30 cellular contexts compared by ENCODE assay signal in the genomic region with DNA sequence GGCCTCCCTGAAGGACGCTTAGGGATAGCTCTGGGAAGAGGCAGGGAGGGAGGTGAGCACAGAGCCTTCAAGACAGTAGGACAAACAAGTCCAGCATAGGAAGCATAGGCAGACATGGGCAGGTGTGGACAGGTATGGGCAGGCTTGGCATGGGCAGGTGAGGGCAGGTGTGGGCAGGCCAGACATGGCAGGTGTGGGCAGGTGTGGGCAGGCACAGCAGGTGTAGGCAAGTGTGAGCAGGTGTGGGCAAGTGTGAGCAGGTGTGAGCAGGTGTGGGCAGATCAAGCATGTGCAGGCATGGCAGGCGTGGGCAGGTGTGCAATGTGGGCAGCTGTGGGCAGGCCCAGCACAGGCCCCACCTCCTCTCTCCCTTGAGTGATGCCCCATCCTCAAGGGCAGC.
DNase-seq lines count a peak whose midpoint lies in the region; ATAC-seq, FAIRE-seq and TF ChIP-seq lines count a peak whose summit lies in the region.
"Had no signal": no experiment of that assay in that cellular context is flagged by ENCODE, and none has a peak within 500 bp of the region (broad histone marks: within the 10 kb centered on the region; RNA-seq: fewer than 3 reads in every experiment).

No MANE protein-coding gene starts in this region.

- H3K27me3 ChIP-seq in HCT116 (ENCODE audit: insufficient read depth, low read length) (no peaks in the 10 kb centered on the region), RWPE2 (ENCODE audit: insufficient read depth, poor library complexity, severe bottlenecking) (no peaks in the 10 kb centered on the region), spleen (replicated peaks in 1 of 7) (peaks cover 0 to 4% (median 0%) of the 10 kb centered on the region in 7 donors)
- H3K27me3 ChIP-seq: BE2C, SJSA1, thyroid gland had no signal

- BruUV-seq in HCT116 (replicated peaks; lab: Mats Ljungman, UMichigan) = no TSS peak

- no peaks in the 10 kb centered on the region for H4K20me1 ChIP-seq in HCT116 (ENCODE audit: insufficient read depth)

- no peak overlapping the region for H3K4me2 ChIP-seq in HCT116 (ENCODE audit: low read length)

- H3K9me2 ChIP-seq in HCT116 (ENCODE audit: insufficient read depth) = no peaks in the 10 kb centered on the region

- CTCF ChIA-PET in HCT116 (lab: Charles Lee) = no interaction called here

- DNase-seq in NCI-H345 (lab: John Stamatoyannopoulos, UW) = peak; percentile 12
- DNase-seq in NCI-H345 treated with DMSO at 0.1 percent for 48 hours (lab: John Stamatoyannopoulos, UW; ENCODE audit: unreplicated experiment) = no peak
- no peak for DNase-seq in HCT116 (ENCODE audit: low read depth, low spot score)
- no peak for DNase-seq in RWPE2 (ENCODE audit: low spot score)
- peak; percentile 64 for DNase-seq in spleen
- no peak for DNase-seq in D721Med (ENCODE audit: insufficient read length, low spot score)
- no peak for DNase-seq in SKM-1 treated with dmso at 0.1 percent for 144 hours (lab: John Stamatoyannopoulos, UW; ENCODE audit: unreplicated experiment)
- DNase-seq: activated CD4-positive, alpha-beta T cell treated with anti-CD3 and anti-CD28 coated beads, Interleukin-2, amount 50 U/mL, for 4 hours; activated CD8-positive, alpha-beta memory T cell treated with anti-CD3 and anti-CD28 coated beads, Interleukin-2, amount 50 U/mL, for 48 hours; amygdala; BE2C; EL; head of caudate nucleus; Karpas-422; kidney glomerular epithelial cell; lower lobe of right lung; mucosa of descending colon; NCI-H2029 treated with DMSO at 0.1 percent for 48 hours; small intestine; stimulated activated CD4-positive, alpha-beta T cell treated with anti-CD3 and anti-CD28 coated beads, Interleukin-1b, Interleukin-23, amount 100 ng/mL, for 48 hours; stimulated activated CD8-positive, alpha-beta memory T cell treated with anti-CD3 and anti-CD28 coated beads, Interleukin-4, amount 100 ng/mL, for 48 hours; stimulated activated naive CD8-positive, alpha-beta T cell treated with anti-CD3 and anti-CD28 coated beads, Interleukin-15, amount 100 ng/mL, for 72 hours; T-helper 1 cell; thyroid gland had no signal

- H3K9ac ChIP-seq in HCT116 (ENCODE audit: low read length) = no peak overlapping the region
- H3K9ac ChIP-seq: parathyroid adenoma had no signal

- TF ChIP-seq RAD21 in HCT116 (IDR thresholded peaks at IDR 0.05; ENCODE audit: low read depth) = no peak

- intact Hi-C loops in HCT116 (cut with micrococcal nuclease) (no loop called here), spleen (cut with DNase I; ENCODE audit: low total_unique reads) (no loop called here)

- no peak overlapping the region for H2AFZ ChIP-seq in HCT116 (ENCODE audit: low read depth, low read length, poor library complexity, severe bottlenecking)
- H2AFZ ChIP-seq: parathyroid adenoma had no signal

- TF ChIP-seq CTCF in HCT116 (IDR thresholded peaks at IDR 0.05 in 2 of 3, conservative IDR thresholded peaks at IDR 0.05 in 1 of 3; ENCODE audit: borderline replicate concordance in 1 of 3, insufficient read depth in 1 of 3, low read depth in 2 of 3, low read length in 2 of 3) (no peak), RWPE2 (IDR thresholded peaks at IDR 0.05; ENCODE audit: poor library complexity, severe bottlenecking) (no peak), spleen (IDR thresholded peaks at IDR 0.05 in 8 of 11, conservative IDR thresholded peaks at IDR 0.05 in 3 of 11) (no peak), D721Med (IDR thresholded peaks at IDR 0.05; ENCODE audit: insufficient read depth, missing control alignments) (no peak)

- H3K79me2 ChIP-seq in HCT116 (ENCODE audit: insufficient read depth, low read length) = no peaks in the 10 kb centered on the region
- H3K79me2 ChIP-seq: parathyroid adenoma had no signal

- RAD21 ChIA-PET in HCT116 (lab: Charles Lee; ENCODE audit: low non-redundant PET in 1 of 2, low total read pairs in 2 of 2, uncharacterized antibody in 2 of 2, unreplicated experiment in 2 of 2) = no interaction called here

- TF ChIP-seq POLR2A in HCT116 (IDR thresholded peaks at IDR 0.05; ENCODE audit: borderline replicate concordance, extremely low read depth, insufficient read depth, insufficient read length) (no peak), spleen (IDR thresholded peaks at IDR 0.05) (no peak)

- H3K9me3 ChIP-seq in HCT116 (ENCODE audit: control insufficient read depth in 1 of 2, insufficient read depth in 1 of 2, low read depth in 1 of 2, low read length in 2 of 2) = no peaks in the 10 kb centered on the region
- no peaks in the 10 kb centered on the region for H3K9me3 ChIP-seq in RWPE2 (ENCODE audit: severe bottlenecking)
- H3K9me3 ChIP-seq in spleen = no peaks in the 10 kb centered on the region
- H3K9me3 ChIP-seq: BE2C, lower lobe of right lung, mucosa of descending colon, SJSA1, thyroid gland had no signal

- H3K27ac ChIP-seq in HCT116 (ENCODE audit: low read depth, low read length) (no peak overlapping the region), RWPE2 (ENCODE audit: poor library complexity, severe bottlenecking) (no peak overlapping the region), spleen (no peak overlapping the region)
- H3K27ac ChIP-seq: epithelial cell of prostate, lower lobe of right lung, parathyroid adenoma, SJSA1, thyroid gland had no signal

- FAIRE-seq in D721Med (lab: Jason Lieb, UNC) = no peak
- FAIRE-seq: GM12878, small intestine, TTC549 had no signal

- H3K4me3 ChIP-seq in HCT116 (replicated peaks in 1 of 2; ENCODE audit: low read depth in 1 of 2, low read length in 2 of 2) (no peak overlapping the region), RWPE2 (ENCODE audit: severe bottlenecking) (no peak overlapping the region), spleen (no peak overlapping the region)
- H3K4me3 ChIP-seq: GM12878, lower lobe of right lung, mucosa of descending colon, SJSA1, thyroid gland had no signal

- no peaks in the 10 kb centered on the region for H3K36me3 ChIP-seq in HCT116 (ENCODE audit: control insufficient read depth in 1 of 2, insufficient read depth in 2 of 2, low read length in 2 of 2)
- no peaks in the 10 kb centered on the region for H3K36me3 ChIP-seq in RWPE2 (ENCODE audit: low read depth)
- no peaks in the 10 kb centered on the region for H3K36me3 ChIP-seq in spleen
- H3K36me3 ChIP-seq: BE2C, lower lobe of right lung, SJSA1, thyroid gland had no signal

- WGBS in spleen, 5 donors = 76 to 92% (median 90%) methylated on average over 2 of the region's 2 CpGs

- POLR2A ChIA-PET in HCT116 (lab: Charles Lee) = no interaction called here

- H3K4me1 ChIP-seq in HCT116 (ENCODE audit: control insufficient read depth in 1 of 2, insufficient read depth in 2 of 2, low read length in 2 of 2) (peaks cover 5 to 16% of the 10 kb centered on the region in 2 experiments; a peak in 3 of 4 replicates), RWPE2 (ENCODE audit: insufficient read depth, poor library complexity, severe bottlenecking) (no peaks in the 10 kb centered on the region), spleen (peaks cover 0 to 22% (median 6%) of the 10 kb centered on the region in 6 donors)
- H3K4me1 ChIP-seq: lower lobe of right lung, parathyroid adenoma, SJSA1 had no signal

- ATAC-seq in HCT116 (peak; percentile 32; the same call in 1 of the 2 replicates), RWPE2 (ENCODE audit: low read depth) (0 out of 3 replicates have a peak, but pooled peaks have one; percentile 35)
- ATAC-seq: activated T-helper 17 cell treated with anti-CD3 and anti-CD28 coated beads, Interleukin-2, amount 50 U/mL, for 72 hours; GM12878; mucosa of descending colon; stimulated activated naive CD8-positive, alpha-beta T cell treated with anti-CD3 and anti-CD28 coated beads, Interleukin-15, amount 100 ng/mL, for 72 hours had no signal

TF ChIP-seq in HCT116, 20 proteins besides CTCF, POLR2A, EP300 and RAD21 (continues in another document):
- no peak for TF ChIP-seq SP1 (IDR thresholded peaks at IDR 0.05; ENCODE audit: low read depth)
- TF ChIP-seq SIN3A (IDR thresholded peaks at IDR 0.05; ENCODE audit: low read depth) = no peak
- TF ChIP-seq, protein P1, sequence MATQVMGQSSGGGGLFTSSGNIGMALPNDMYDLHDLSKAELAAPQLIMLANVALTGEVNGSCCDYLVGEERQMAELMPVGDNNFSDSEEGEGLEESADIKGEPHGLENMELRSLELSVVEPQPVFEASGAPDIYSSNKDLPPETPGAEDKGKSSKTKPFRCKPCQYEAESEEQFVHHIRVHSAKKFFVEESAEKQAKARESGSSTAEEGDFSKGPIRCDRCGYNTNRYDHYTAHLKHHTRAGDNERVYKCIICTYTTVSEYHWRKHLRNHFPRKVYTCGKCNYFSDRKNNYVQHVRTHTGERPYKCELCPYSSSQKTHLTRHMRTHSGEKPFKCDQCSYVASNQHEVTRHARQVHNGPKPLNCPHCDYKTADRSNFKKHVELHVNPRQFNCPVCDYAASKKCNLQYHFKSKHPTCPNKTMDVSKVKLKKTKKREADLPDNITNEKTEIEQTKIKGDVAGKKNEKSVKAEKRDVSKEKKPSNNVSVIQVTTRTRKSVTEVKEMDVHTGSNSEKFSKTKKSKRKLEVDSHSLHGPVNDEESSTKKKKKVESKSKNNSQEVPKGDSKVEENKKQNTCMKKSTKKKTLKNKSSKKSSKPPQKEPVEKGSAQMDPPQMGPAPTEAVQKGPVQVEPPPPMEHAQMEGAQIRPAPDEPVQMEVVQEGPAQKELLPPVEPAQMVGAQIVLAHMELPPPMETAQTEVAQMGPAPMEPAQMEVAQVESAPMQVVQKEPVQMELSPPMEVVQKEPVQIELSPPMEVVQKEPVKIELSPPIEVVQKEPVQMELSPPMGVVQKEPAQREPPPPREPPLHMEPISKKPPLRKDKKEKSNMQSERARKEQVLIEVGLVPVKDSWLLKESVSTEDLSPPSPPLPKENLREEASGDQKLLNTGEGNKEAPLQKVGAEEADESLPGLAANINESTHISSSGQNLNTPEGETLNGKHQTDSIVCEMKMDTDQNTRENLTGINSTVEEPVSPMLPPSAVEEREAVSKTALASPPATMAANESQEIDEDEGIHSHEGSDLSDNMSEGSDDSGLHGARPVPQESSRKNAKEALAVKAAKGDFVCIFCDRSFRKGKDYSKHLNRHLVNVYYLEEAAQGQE (IDR thresholded peaks at IDR 0.05; ENCODE audit: low read depth) = no peak
- TF ChIP-seq EZH2phosphoT487 (IDR thresholded peaks at IDR 0.05; ENCODE audit: borderline replicate concordance) = no peak
- TF ChIP-seq, protein P2, sequence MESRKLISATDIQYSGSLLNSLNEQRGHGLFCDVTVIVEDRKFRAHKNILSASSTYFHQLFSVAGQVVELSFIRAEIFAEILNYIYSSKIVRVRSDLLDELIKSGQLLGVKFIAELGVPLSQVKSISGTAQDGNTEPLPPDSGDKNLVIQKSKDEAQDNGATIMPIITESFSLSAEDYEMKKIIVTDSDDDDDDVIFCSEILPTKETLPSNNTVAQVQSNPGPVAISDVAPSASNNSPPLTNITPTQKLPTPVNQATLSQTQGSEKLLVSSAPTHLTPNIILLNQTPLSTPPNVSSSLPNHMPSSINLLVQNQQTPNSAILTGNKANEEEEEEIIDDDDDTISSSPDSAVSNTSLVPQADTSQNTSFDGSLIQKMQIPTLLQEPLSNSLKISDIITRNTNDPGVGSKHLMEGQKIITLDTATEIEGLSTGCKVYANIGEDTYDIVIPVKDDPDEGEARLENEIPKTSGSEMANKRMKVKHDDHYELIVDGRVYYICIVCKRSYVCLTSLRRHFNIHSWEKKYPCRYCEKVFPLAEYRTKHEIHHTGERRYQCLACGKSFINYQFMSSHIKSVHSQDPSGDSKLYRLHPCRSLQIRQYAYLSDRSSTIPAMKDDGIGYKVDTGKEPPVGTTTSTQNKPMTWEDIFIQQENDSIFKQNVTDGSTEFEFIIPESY (IDR thresholded peaks at IDR 0.05; ENCODE audit: extremely low read depth, insufficient replicate concordance, low read length) = no peak

Comparison
In these comparisons a context has a peak if more than half of its experiments do, and no peak if none do; other contexts are left out.
1. DNase-seq: peak in NCI-H345 (single experiment) and spleen (single experiment); none in NCI-H345 treated with DMSO at 0.1 percent for 48 hours (single experiment), HCT116 (single experiment), RWPE2 (single experiment), D721Med (single experiment) and SKM-1 treated with dmso at 0.1 percent for 144 hours (single experiment).